Comparison of ENCODE assay signal across 8 cellular contexts in the genomic region with DNA sequence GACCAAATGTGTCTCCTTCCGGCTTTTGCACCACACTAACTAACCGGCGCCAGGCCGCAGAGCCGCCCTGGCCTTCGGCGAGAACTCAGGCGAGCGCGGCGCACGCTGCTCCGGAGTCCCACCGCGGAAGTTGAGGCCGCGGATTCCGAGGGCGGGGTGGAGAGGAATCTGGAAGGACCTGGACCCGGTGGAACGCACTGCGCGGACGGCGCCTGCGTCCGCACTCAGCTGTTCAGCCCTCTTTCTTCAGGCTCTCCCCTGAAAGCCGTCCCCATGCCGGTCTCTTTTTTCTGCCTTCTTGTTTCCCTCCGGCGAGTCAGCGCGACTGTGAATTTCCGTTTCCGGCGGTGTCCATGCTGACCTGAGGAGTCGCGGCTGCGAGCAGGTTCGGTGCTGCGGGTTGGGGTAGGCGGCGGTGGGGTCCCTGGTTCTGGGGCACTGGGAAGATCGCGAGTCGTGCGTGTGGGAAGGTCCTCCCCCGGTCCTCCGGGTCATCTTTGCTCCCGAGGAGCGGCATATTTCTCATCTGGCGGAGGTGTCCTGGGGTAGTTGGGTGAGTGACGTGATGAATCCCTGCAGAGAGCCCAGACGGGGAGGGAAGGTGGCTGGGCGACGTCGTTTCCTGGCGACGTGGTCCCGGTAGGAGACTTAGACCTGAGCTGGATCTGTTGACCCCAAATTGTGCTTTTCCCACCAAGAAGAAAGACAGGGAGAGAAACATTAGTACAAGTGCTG. TPM values are rescaled to one million over a fixed set of nuclear protein-coding genes. Genes with fewer than 3 reads are reported as not detected.
DNase-seq lines count a peak whose midpoint lies in the region; ATAC-seq and TF ChIP-seq lines count a peak whose summit lies in the region.

A gene with protein sequence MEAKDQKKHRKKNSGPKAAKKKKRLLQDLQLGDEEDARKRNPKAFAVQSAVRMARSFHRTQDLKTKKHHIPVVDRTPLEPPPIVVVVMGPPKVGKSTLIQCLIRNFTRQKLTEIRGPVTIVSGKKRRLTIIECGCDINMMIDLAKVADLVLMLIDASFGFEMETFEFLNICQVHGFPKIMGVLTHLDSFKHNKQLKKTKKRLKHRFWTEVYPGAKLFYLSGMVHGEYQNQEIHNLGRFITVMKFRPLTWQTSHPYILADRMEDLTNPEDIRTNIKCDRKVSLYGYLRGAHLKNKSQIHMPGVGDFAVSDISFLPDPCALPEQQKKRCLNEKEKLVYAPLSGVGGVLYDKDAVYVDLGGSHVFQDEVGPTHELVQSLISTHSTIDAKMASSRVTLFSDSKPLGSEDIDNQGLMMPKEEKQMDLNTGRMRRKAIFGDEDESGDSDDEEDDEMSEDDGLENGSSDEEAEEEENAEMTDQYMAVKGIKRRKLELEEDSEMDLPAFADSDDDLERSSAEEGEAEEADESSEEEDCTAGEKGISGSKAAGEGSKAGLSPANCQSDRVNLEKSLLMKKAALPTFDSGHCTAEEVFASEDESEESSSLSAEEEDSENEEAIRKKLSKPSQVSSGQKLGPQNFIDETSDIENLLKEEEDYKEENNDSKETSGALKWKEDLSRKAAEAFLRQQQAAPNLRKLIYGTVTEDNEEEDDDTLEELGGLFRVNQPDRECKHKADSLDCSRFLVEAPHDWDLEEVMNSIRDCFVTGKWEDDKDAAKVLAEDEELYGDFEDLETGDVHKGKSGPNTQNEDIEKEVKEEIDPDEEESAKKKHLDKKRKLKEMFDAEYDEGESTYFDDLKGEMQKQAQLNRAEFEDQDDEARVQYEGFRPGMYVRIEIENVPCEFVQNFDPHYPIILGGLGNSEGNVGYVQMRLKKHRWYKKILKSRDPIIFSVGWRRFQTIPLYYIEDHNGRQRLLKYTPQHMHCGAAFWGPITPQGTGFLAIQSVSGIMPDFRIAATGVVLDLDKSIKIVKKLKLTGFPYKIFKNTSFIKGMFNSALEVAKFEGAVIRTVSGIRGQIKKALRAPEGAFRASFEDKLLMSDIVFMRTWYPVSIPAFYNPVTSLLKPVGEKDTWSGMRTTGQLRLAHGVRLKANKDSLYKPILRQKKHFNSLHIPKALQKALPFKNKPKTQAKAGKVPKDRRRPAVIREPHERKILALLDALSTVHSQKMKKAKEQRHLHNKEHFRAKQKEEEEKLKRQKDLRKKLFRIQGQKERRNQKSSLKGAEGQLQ (plus strand): TSS at position 350 of the 735 bp plus-strand sequence. CDS start 1,600 bp downstream, outside the sequence.

- peak; percentile 86 for ATAC-seq in GM18499 (IDR thresholded peaks at IDR 0.05; ENCODE audit: insufficient read depth, unreplicated experiment)
- peak; percentile 96 for ATAC-seq in HG02938 (IDR thresholded peaks at IDR 0.05; ENCODE audit: unreplicated experiment)
- peak; percentile 96 to 98 for ATAC-seq in left cardiac atrium
- peak; percentile 96 to 98 for ATAC-seq in upper lobe of left lung (ENCODE audit: low FRiP score in 2 of 2)

- H3K36me3 ChIP-seq in upper lobe of left lung = peaks cover 7 to 35% (median 23%) of the 10 kb centered on the region in 4 donors

- 0 to 1% methylated on average over 17 to 53 of the region's 60 CpGs for WGBS in upper lobe of left lung, 2 donors

- peak in 2 of 6 experiments; percentile 14 to 28 for TF ChIP-seq CTCF in upper lobe of left lung (IDR thresholded peaks at IDR 0.05)

- H3K27ac Mint-ChIP-seq in T-helper 1 cell treated with Interleukin-12 subunit alpha and Interleukin-12 subunit beta and Interleukin-4 antibody, amounts not matched to agents 30 μg/mL and 1 μg/mL, for 36 hours = peak within 1 kb of the TSS; percentile 97

- intact Hi-C loops in left cardiac atrium (cut with DNase I) (no loop called here), posterior vena cava (cut with DNase I) (no loop called here)

- TF ChIP-seq EP300 in upper lobe of left lung (IDR thresholded peaks at IDR 0.05) = peak in 1 of 4 donors; percentile 37

- H3K4me1 ChIP-seq in upper lobe of left lung = peaks cover 14 to 21% (median 16%) of the 10 kb centered on the region in 4 donors

- no peaks in the 10 kb centered on the region for H3K9me3 ChIP-seq in upper lobe of left lung

- H3K4me3 ChIP-seq in upper lobe of left lung = peak within 1 kb of the TSS; percentile 61 to 87 (median 80)

- H3K4me3 Mint-ChIP-seq in T-helper 1 cell treated with Interleukin-12 subunit alpha and Interleukin-12 subunit beta and Interleukin-4 antibody, amounts not matched to agents 30 μg/mL and 1 μg/mL, for 36 hours = peak within 1 kb of the TSS; percentile 99

- H3K27me3 ChIP-seq in upper lobe of left lung = no peaks in the 10 kb centered on the region

- peak in 3 of 4 donors; percentile 50 to 83 (median 81) for TF ChIP-seq POLR2A in upper lobe of left lung (IDR thresholded peaks at IDR 0.05)

- H3K27me3 Mint-ChIP-seq in T-helper 1 cell treated with Interleukin-12 subunit alpha and Interleukin-12 subunit beta and Interleukin-4 antibody, amounts not matched to agents 30 μg/mL and 1 μg/mL, for 36 hours (ENCODE audit: low read depth) = peaks cover 8% of the 10 kb centered on the region

- peak within 1 kb of the TSS; percentile 89 to 95 (median 94) for H3K27ac ChIP-seq in upper lobe of left lung

- H3K4me1 Mint-ChIP-seq in T-helper 1 cell treated with Interleukin-12 subunit alpha and Interleukin-12 subunit beta and Interleukin-4 antibody, amounts not matched to agents 30 μg/mL and 1 μg/mL, for 36 hours (ENCODE audit: low read depth) = peaks cover 1% of the 10 kb centered on the region

- peaks cover 5% of the 10 kb centered on the region for H3K9me3 Mint-ChIP-seq in T-helper 1 cell treated with Interleukin-12 subunit alpha and Interleukin-12 subunit beta and Interleukin-4 antibody, amounts not matched to agents 30 μg/mL and 1 μg/mL, for 36 hours

- H3K36me3 Mint-ChIP-seq in T-helper 1 cell treated with Interleukin-12 subunit alpha and Interleukin-12 subunit beta and Interleukin-4 antibody, amounts not matched to agents 30 μg/mL and 1 μg/mL, for 36 hours (ENCODE audit: low read depth) = peaks cover 20% of the 10 kb centered on the region

- DNase-seq in NCI-H1694 treated with DMSO at 0.1 percent for 48 hours (lab: John Stamatoyannopoulos, UW) (peak; percentile 86), amniotic stem cell (lab: John Stamatoyannopoulos, UW) (peak; percentile 84), left cardiac atrium (peak; percentile 89), posterior vena cava (ENCODE audit: low spot score) (peak; percentile 96), upper lobe of left lung (peak; percentile 92 to 95)

RNA-seq across cellular contexts. Expression of the gene that starts here (rescaled TPM):
- total RNA-seq in left cardiac atrium (10 to 100 TPM; 11.8 to 14.3 TPM), posterior vena cava (10 to 100 TPM; 11.9 to 13.3 TPM), upper lobe of left lung (10 to 100 TPM in 5 of 6 donors, 1 to 10 TPM in 1; 8.1 to 19.3 (median 14.3) TPM)

Comparison
In these comparisons a context has a peak if more than half of its experiments do, and no peak if none do; other contexts are left out.
1. Peak in every context shown above with its lines: DNase-seq, ATAC-seq, H3K4me3 ChIP-seq and H3K27ac ChIP-seq.